ENCODE assay signal across 24 cellular contexts in genomic region chr16:54554581-54554980, GRCh38.
DNase-seq lines count a peak whose midpoint lies in the region; ATAC-seq and TF ChIP-seq lines count a peak whose summit lies in the region.
"Had no signal": no experiment of that assay in that cellular context is flagged by ENCODE, and none has a peak within 500 bp of the region (broad histone marks: within the 10 kb centered on the region; RNA-seq: fewer than 3 reads in every experiment).

No MANE protein-coding gene starts in this region.

- no peaks in the 10 kb centered on the region for H3K4me1 Mint-ChIP-seq in neural crest cell
- no peaks in the 10 kb centered on the region for H3K4me1 Mint-ChIP-seq in activated naive CD8-positive, alpha-beta T cell treated with anti-CD3 and anti-CD28 coated beads for 36 hours
- H3K4me1 Mint-ChIP-seq in activated T-helper 2 cell treated with anti-CD3 and anti-CD28 coated beads, Interferon-gamma antibody, Interleukin-2, Interleukin-4, amounts not matched to agents 10 μg/mL and 5 μg/mL and 100 μg/mL, durations not matched to agents 14 hours and 24 hours and 36 hours (ENCODE audit: low read depth), result no peaks in the 10 kb centered on the region
- H3K4me1 Mint-ChIP-seq: CD14-positive monocyte; CD8-positive, alpha-beta memory T cell had no signal

- no peak overlapping the region for H3K27ac ChIP-seq in left lung
- H3K27ac ChIP-seq: A549; BLaER1 treated with 17β-estradiol and CSF1 and Interleukin-3, amounts not matched to agents 10 nM and 100 nM; GM23248 had no signal

- DNase-seq in DMS79 treated with DMSO at 0.1 percent for 48 hours (lab: John Stamatoyannopoulos, UW) (peak; percentile 4), DMS79 (lab: John Stamatoyannopoulos, UW) (no peak), DMS53 (lab: John Stamatoyannopoulos, UW) (peak; percentile 61), left lung (no peak), neural crest cell (ENCODE audit: low read depth, low spot score) (no peak), omental fat pad (ENCODE audit: low spot score) (no peak)
- DNase-seq in activated naive CD8-positive, alpha-beta T cell treated with anti-CD3 and anti-CD28 coated beads for 36 hours, result no peak
- no peak for DNase-seq in activated T-helper 2 cell treated with anti-CD3 and anti-CD28 coated beads, Interferon-gamma antibody, Interleukin-2, Interleukin-4, amounts not matched to agents 10 μg/mL and 5 μg/mL and 100 μg/mL, durations not matched to agents 14 hours and 24 hours and 36 hours (ENCODE audit: low spot score)
- DNase-seq: 8988T; ACHN; AML-193; BE2C; CD4-positive, alpha-beta T cell; CD8-positive, alpha-beta memory T cell; DMS 273 treated with DMSO at 0.1 percent for 48 hours; EL; GDM1; GM23248; H7; HCEC 1CT had no signal

- H3K4me3 Mint-ChIP-seq in neural crest cell, result no peak overlapping the region
- no peak overlapping the region for H3K4me3 Mint-ChIP-seq in activated naive CD8-positive, alpha-beta T cell treated with anti-CD3 and anti-CD28 coated beads for 36 hours
- no peak overlapping the region for H3K4me3 Mint-ChIP-seq in activated T-helper 2 cell treated with anti-CD3 and anti-CD28 coated beads, Interferon-gamma antibody, Interleukin-2, Interleukin-4, amounts not matched to agents 10 μg/mL and 5 μg/mL and 100 μg/mL, durations not matched to agents 14 hours and 24 hours and 36 hours (ENCODE audit: low read depth)
- H3K4me3 Mint-ChIP-seq: CD14-positive monocyte; CD4-positive, alpha-beta T cell; CD8-positive, alpha-beta memory T cell had no signal

- H3K9me3 Mint-ChIP-seq in neural crest cell, result peaks cover 8% of the 10 kb centered on the region
- peaks cover 2% of the 10 kb centered on the region for H3K9me3 Mint-ChIP-seq in activated naive CD8-positive, alpha-beta T cell treated with anti-CD3 and anti-CD28 coated beads for 36 hours
- no peaks in the 10 kb centered on the region for H3K9me3 Mint-ChIP-seq in activated T-helper 2 cell treated with anti-CD3 and anti-CD28 coated beads, Interferon-gamma antibody, Interleukin-2, Interleukin-4, amounts not matched to agents 10 μg/mL and 5 μg/mL and 100 μg/mL, durations not matched to agents 14 hours and 24 hours and 36 hours

- peaks cover 3% of the 10 kb centered on the region for H3K36me3 Mint-ChIP-seq in neural crest cell (ENCODE audit: low read depth)
- no peaks in the 10 kb centered on the region for H3K36me3 Mint-ChIP-seq in activated naive CD8-positive, alpha-beta T cell treated with anti-CD3 and anti-CD28 coated beads for 36 hours
- H3K36me3 Mint-ChIP-seq in activated T-helper 2 cell treated with anti-CD3 and anti-CD28 coated beads, Interferon-gamma antibody, Interleukin-2, Interleukin-4, amounts not matched to agents 10 μg/mL and 5 μg/mL and 100 μg/mL, durations not matched to agents 14 hours and 24 hours and 36 hours (ENCODE audit: low read depth), result no peaks in the 10 kb centered on the region
- H3K36me3 Mint-ChIP-seq: CD14-positive monocyte; CD8-positive, alpha-beta memory T cell had no signal

- intact Hi-C loops in left lung (cut with DNase I), result no loop called here
- intact Hi-C loops in activated T-helper 2 cell treated with anti-CD3 and anti-CD28 coated beads, Interferon-gamma antibody, Interleukin-2, Interleukin-4, amounts not matched to agents 10 μg/mL and 5 μg/mL and 100 μg/mL, durations not matched to agents 14 hours and 24 hours and 36 hours (cut with micrococcal nuclease), result no loop called here

- no peaks in the 10 kb centered on the region for H3K36me3 ChIP-seq in left lung
- H3K36me3 ChIP-seq: BE2C; BLaER1 treated with 17β-estradiol and CSF1 and Interleukin-3, amounts not matched to agents 10 nM and 100 nM had no signal

- H3K27me3 Mint-ChIP-seq in neural crest cell (ENCODE audit: low read depth), result no peaks in the 10 kb centered on the region
- H3K27me3 Mint-ChIP-seq in activated naive CD8-positive, alpha-beta T cell treated with anti-CD3 and anti-CD28 coated beads for 36 hours, result peaks cover 6% of the 10 kb centered on the region
- H3K27me3 Mint-ChIP-seq in activated T-helper 2 cell treated with anti-CD3 and anti-CD28 coated beads, Interferon-gamma antibody, Interleukin-2, Interleukin-4, amounts not matched to agents 10 μg/mL and 5 μg/mL and 100 μg/mL, durations not matched to agents 14 hours and 24 hours and 36 hours (ENCODE audit: low read depth), result no peaks in the 10 kb centered on the region

- no peaks in the 10 kb centered on the region for H3K4me1 ChIP-seq in left lung
- H3K4me1 ChIP-seq: A549; BE2C; BLaER1 treated with 17β-estradiol and CSF1 and Interleukin-3, amounts not matched to agents 10 nM and 100 nM had no signal

- no peaks in the 10 kb centered on the region for H3K9me3 ChIP-seq in left lung
- H3K9me3 ChIP-seq: BE2C had no signal

- no peak overlapping the region for H3K4me3 ChIP-seq in left lung
- H3K4me3 ChIP-seq: A549; BLaER1 treated with 17β-estradiol and CSF1 and Interleukin-3, amounts not matched to agents 10 nM and 100 nM; GM12878; GM23248 had no signal

- no peaks in the 10 kb centered on the region for H3K27me3 ChIP-seq in left lung
- H3K27me3 ChIP-seq: BE2C; BLaER1 treated with 17β-estradiol and CSF1 and Interleukin-3, amounts not matched to agents 10 nM and 100 nM had no signal

- TF ChIP-seq CTCF in left lung (IDR thresholded peaks at IDR 0.05) (no peak), neural crest cell (conservative IDR thresholded peaks at IDR 0.05) (no peak), omental fat pad (IDR thresholded peaks at IDR 0.05) (no peak)

- peak overlapping the region; percentile 37 for H3K27ac Mint-ChIP-seq in neural crest cell (ENCODE audit: unreplicated experiment)
- H3K27ac Mint-ChIP-seq in activated naive CD8-positive, alpha-beta T cell treated with anti-CD3 and anti-CD28 coated beads for 36 hours, result no peak overlapping the region
- no peak overlapping the region for H3K27ac Mint-ChIP-seq in activated T-helper 2 cell treated with anti-CD3 and anti-CD28 coated beads, Interferon-gamma antibody, Interleukin-2, Interleukin-4, amounts not matched to agents 10 μg/mL and 5 μg/mL and 100 μg/mL, durations not matched to agents 14 hours and 24 hours and 36 hours
- H3K27ac Mint-ChIP-seq: CD14-positive monocyte; CD4-positive, alpha-beta T cell; CD8-positive, alpha-beta memory T cell had no signal

- ATAC-seq in left lung, result peak; percentile 97
- ATAC-seq in omental fat pad (ENCODE audit: low FRiP score), result no peak
- ATAC-seq: A549, GM12878 had no signal

Comparison
In these comparisons a context has a peak if more than half of its experiments do, and no peak if none do; other contexts are left out.
1. DNase-seq: peak in DMS79 treated with DMSO at 0.1 percent for 48 hours (single experiment) and DMS53 (single experiment); none in DMS79 (single experiment), left lung (0 of 2), neural crest cell (single experiment), activated naive CD8-positive, alpha-beta T cell treated with anti-CD3 and anti-CD28 coated beads for 36 hours (single experiment), activated T-helper 2 cell treated with anti-CD3 and anti-CD28 coated beads, Interferon-gamma antibody, Interleukin-2, Interleukin-4, amounts not matched to agents 10 μg/mL and 5 μg/mL and 100 μg/mL, durations not matched to agents 14 hours and 24 hours and 36 hours (single experiment) and omental fat pad (single experiment).